ENCODE assay signal across 8 cellular contexts in the genomic region with DNA sequence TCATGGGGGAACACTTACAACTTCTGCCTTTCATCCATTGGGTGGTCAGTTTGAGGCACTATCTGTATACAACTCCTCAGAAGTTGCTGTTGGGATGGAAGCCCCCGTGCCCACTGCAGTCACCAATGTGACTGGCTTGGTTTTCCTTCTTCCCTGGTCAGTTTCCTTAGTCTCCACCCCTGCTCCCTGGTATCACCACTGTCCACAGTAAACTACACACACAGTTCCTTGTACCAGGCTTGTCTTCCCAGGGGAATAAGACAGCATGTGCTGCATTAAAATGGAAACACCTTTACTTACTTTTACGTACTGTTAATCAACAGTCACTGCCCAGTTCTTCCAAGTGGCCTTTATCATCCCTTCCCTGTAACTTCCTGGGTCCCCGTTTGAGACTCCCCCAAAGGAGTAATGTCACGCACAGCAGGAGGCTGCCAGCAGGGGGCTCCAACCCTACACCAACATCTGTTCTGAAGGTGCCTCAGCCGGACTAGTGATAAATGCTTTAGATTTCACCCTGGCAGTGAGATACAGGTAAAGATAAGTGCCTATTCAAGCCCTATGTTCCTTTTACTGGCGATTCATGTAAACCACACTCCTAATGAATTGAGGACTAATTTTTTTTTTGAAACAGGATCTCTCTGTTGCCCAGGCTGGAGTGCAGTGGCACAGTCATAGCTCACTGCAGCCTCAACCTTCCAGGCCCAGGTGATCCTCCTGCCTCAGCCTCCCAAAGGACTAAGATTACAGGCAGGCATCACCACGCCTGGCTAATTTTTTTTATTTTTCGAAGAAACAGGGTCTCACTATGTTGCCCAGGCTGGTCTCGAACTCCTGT. TPM values are rescaled to one million over a fixed set of nuclear protein-coding genes. Genes with fewer than 3 reads are reported as not detected.
A peak's percentile ranks its signal among the peaks of the same experiment; 100 is the strongest.
DNase-seq lines count a peak whose midpoint lies in the region; FAIRE-seq and TF ChIP-seq lines count a peak whose summit lies in the region.

No MANE protein-coding gene starts in this region.

- H3K4me3 Mint-ChIP-seq in activated CD4-positive, alpha-beta memory T cell treated with anti-CD3 and anti-CD28 coated beads, Interleukin-2, amount 10 ng/mL, durations not matched to agents 7 days and 5 days: no peak overlapping the region
- no peak overlapping the region for H3K4me3 Mint-ChIP-seq in mesothelial cell of epicardium

- H3K27ac Mint-ChIP-seq in activated CD4-positive, alpha-beta memory T cell treated with anti-CD3 and anti-CD28 coated beads, Interleukin-2, amount 10 ng/mL, durations not matched to agents 7 days and 5 days: no peak overlapping the region
- H3K27ac Mint-ChIP-seq in mesothelial cell of epicardium: no peak overlapping the region

- peaks cover 4% of the 10 kb centered on the region for H3K27me3 ChIP-seq in AG04450 (ENCODE audit: control insufficient read depth, insufficient read depth, low read length)

- H3K36me3 Mint-ChIP-seq in activated CD4-positive, alpha-beta memory T cell treated with anti-CD3 and anti-CD28 coated beads, Interleukin-2, amount 10 ng/mL, durations not matched to agents 7 days and 5 days (ENCODE audit: low read depth): no peaks in the 10 kb centered on the region
- H3K36me3 Mint-ChIP-seq in mesothelial cell of epicardium: no peaks in the 10 kb centered on the region

- no peaks in the 10 kb centered on the region for H3K9me3 Mint-ChIP-seq in activated CD4-positive, alpha-beta memory T cell treated with anti-CD3 and anti-CD28 coated beads, Interleukin-2, amount 10 ng/mL, durations not matched to agents 7 days and 5 days
- peaks cover 4% of the 10 kb centered on the region for H3K9me3 Mint-ChIP-seq in mesothelial cell of epicardium

- peak; percentile 74 for FAIRE-seq in GM18507 (lab: Jason Lieb, UNC)

- DNase-seq in AG04450 (ENCODE audit: low read depth, low spot score): no peak
- DNase-seq in GM18507 (ENCODE audit: extremely low spot score, insufficient read length, low read depth): no peak
- DNase-seq in NCI-H2196 (lab: John Stamatoyannopoulos, UW; ENCODE audit: unreplicated experiment): peak; percentile 5
- DNase-seq in activated CD4-positive, alpha-beta memory T cell treated with anti-CD3 and anti-CD28 coated beads, Interleukin-2, amount 10 ng/mL, durations not matched to agents 7 days and 5 days: peak; percentile 74
- peak; percentile 59 for DNase-seq in effector CD8-positive, alpha-beta T cell (lab: John Stamatoyannopoulos, UW)
- peak; percentile 29 to 60 for DNase-seq in mesothelial cell of epicardium (ENCODE audit: low spot score in 2 of 2, unreplicated experiment in 2 of 2)
- peak; percentile 57 to 64 for DNase-seq in stimulated activated CD8-positive, alpha-beta memory T cell treated with anti-CD3 and anti-CD28 coated beads, Interleukin-4, amount 100 ng/mL, for 4 hours (ENCODE audit: low read depth in 2 of 2, low spot score in 1 of 2)
- DNase-seq in NCI-H187 (lab: John Stamatoyannopoulos, UW): no peak

- TF ChIP-seq CTCF in AG04450 (IDR thresholded peaks at IDR 0.05; ENCODE audit: low read depth, low read length): peak; percentile 85
- peak; percentile 64 for TF ChIP-seq CTCF in mesothelial cell of epicardium (IDR thresholded peaks at IDR 0.05; ENCODE audit: unreplicated experiment)

- CTCF ChIA-PET in AG04450 (lab: Charles Lee): interaction anchor here (0.6 to 0.7 kb wide), 2 partner anchors 25 to 445 kb away, joined by 3 to 4 read pairs; no protein-coding TSS in a partner anchor
- CTCF ChIA-PET in activated CD4-positive, alpha-beta memory T cell treated with anti-CD3 and anti-CD28 coated beads, Interleukin-2, amount 10 ng/mL, durations not matched to agents 7 days and 5 days (lab: Charles Lee): interaction anchor here (1.0 to 1.5 kb wide), 2 partner anchors 9 to 260 kb away, joined by 3 read pairs; no protein-coding TSS in a partner anchor

- POLR2A ChIA-PET in AG04450 (lab: Yijun Ruan, JAX): no interaction called here
- POLR2A ChIA-PET in activated CD4-positive, alpha-beta memory T cell treated with anti-CD3 and anti-CD28 coated beads, Interleukin-2, amount 10 ng/mL, durations not matched to agents 7 days and 5 days (lab: Charles Lee): no interaction called here

- no peak overlapping the region for H3K27ac ChIP-seq in AG04450 (ENCODE audit: low read depth, low read length)

- no peak overlapping the region for H3K4me3 ChIP-seq in AG04450 (ENCODE audit: low read depth, low read length)

- H3K4me1 Mint-ChIP-seq in activated CD4-positive, alpha-beta memory T cell treated with anti-CD3 and anti-CD28 coated beads, Interleukin-2, amount 10 ng/mL, durations not matched to agents 7 days and 5 days: peaks cover 3% of the 10 kb centered on the region
- no peaks in the 10 kb centered on the region for H3K4me1 Mint-ChIP-seq in mesothelial cell of epicardium

- H3K27me3 Mint-ChIP-seq in activated CD4-positive, alpha-beta memory T cell treated with anti-CD3 and anti-CD28 coated beads, Interleukin-2, amount 10 ng/mL, durations not matched to agents 7 days and 5 days: peaks cover 12% of the 10 kb centered on the region
- H3K27me3 Mint-ChIP-seq in mesothelial cell of epicardium (ENCODE audit: low read depth): peaks cover 14% of the 10 kb centered on the region

- no peaks in the 10 kb centered on the region for H3K9me3 ChIP-seq in AG04450 (ENCODE audit: control insufficient read depth, insufficient read depth, low read length)

RNA-seq across cellular contexts. Expression of a gene that starts 45.3 kb away (rescaled TPM):
- polyA plus RNA-seq in AG04450 (2011; rRNA removed): 0.05 and 0.16 TPM in 2 replicates
- 0.22 and 0.60 TPM in 2 replicates for polyA minus RNA-seq in AG04450 (2011; rRNA and poly(A)+ RNA removed)
- 1 to 10 TPM; 5.7 to 6.6 TPM for total RNA-seq in activated CD4-positive, alpha-beta memory T cell treated with anti-CD3 and anti-CD28 coated beads, Interleukin-2, amount 10 ng/mL, durations not matched to agents 7 days and 5 days
- 0.16 to 0.36 TPM (median 0.25 TPM) in 3 replicates for total RNA-seq in mesothelial cell of epicardium

Comparison
In these comparisons a context has a peak if more than half of its experiments do, and no peak if none do; other contexts are left out.
1. DNase-seq: peak in NCI-H2196 (single experiment), activated CD4-positive, alpha-beta memory T cell treated with anti-CD3 and anti-CD28 coated beads, Interleukin-2, amount 10 ng/mL, durations not matched to agents 7 days and 5 days (single experiment), effector CD8-positive, alpha-beta T cell (single experiment), mesothelial cell of epicardium (2 of 2) and stimulated activated CD8-positive, alpha-beta memory T cell treated with anti-CD3 and anti-CD28 coated beads, Interleukin-4, amount 100 ng/mL, for 4 hours (2 of 2); none in AG04450 (single experiment), GM18507 (single experiment) and NCI-H187 (0 of 2).